Comparison of ENCODE assay signal across 16 cellular contexts in genomic region chr9:125679597-125680189, GRCh38.
"Had no signal": no experiment of that assay in that cellular context is flagged by ENCODE, and none has a peak within 500 bp of the region (broad histone marks: within the 10 kb centered on the region; RNA-seq: fewer than 3 reads in every experiment).

No MANE protein-coding gene starts in this region.

- H3K27ac ChIP-seq: ascending aorta, coronary artery, esophagus squamous epithelium, parathyroid adenoma, spleen, upper lobe of right lung, WERI-Rb-1 had no signal

- H3K9me3 Mint-ChIP-seq: activated naive CD4-positive, alpha-beta T cell treated with anti-CD3 and anti-CD28 coated beads, Interleukin-2, amount 50 U/mL, for 24 hours; activated T-cell treated with anti-CD3 and anti-CD28 coated beads, Interleukin-2, amount 50 U/mL, for 72 hours; immature natural killer cell; naive thymus-derived CD8-positive, alpha-beta T cell; stimulated activated naive B cell treated with anti-CD40 and anti-IgM and Interleukin-4, amounts not matched to agents 10 μg/mL and 1 μg/mL and 100 μg/mL, for 72 hours had no signal

- H3K9me3 ChIP-seq: ascending aorta, esophagus squamous epithelium, spleen, upper lobe of right lung had no signal

- H3K36me3 ChIP-seq: ascending aorta, upper lobe of right lung, WERI-Rb-1 had no signal

- H3K27me3 ChIP-seq: ascending aorta, esophagus squamous epithelium, spleen, upper lobe of right lung had no signal

- H3K4me3 Mint-ChIP-seq: activated naive CD4-positive, alpha-beta T cell treated with anti-CD3 and anti-CD28 coated beads, Interleukin-2, amount 50 U/mL, for 24 hours; activated T-cell treated with anti-CD3 and anti-CD28 coated beads, Interleukin-2, amount 50 U/mL, for 72 hours; immature natural killer cell; naive thymus-derived CD8-positive, alpha-beta T cell; stimulated activated naive B cell treated with anti-CD40 and anti-IgM and Interleukin-4, amounts not matched to agents 10 μg/mL and 1 μg/mL and 100 μg/mL, for 72 hours had no signal

- ATAC-seq: activated T-cell treated with anti-CD3 and anti-CD28 coated beads, Interleukin-2, amount 50 U/mL, for 72 hours; naive thymus-derived CD8-positive, alpha-beta T cell; upper lobe of right lung had no signal

- H3K27ac Mint-ChIP-seq: activated naive CD4-positive, alpha-beta T cell treated with anti-CD3 and anti-CD28 coated beads, Interleukin-2, amount 50 U/mL, for 24 hours; activated T-cell treated with anti-CD3 and anti-CD28 coated beads, Interleukin-2, amount 50 U/mL, for 72 hours; stimulated activated naive B cell treated with anti-CD40 and anti-IgM and Interleukin-4, amounts not matched to agents 10 μg/mL and 1 μg/mL and 100 μg/mL, for 72 hours had no signal

- H3K27me3 Mint-ChIP-seq: activated naive CD4-positive, alpha-beta T cell treated with anti-CD3 and anti-CD28 coated beads, Interleukin-2, amount 50 U/mL, for 24 hours; naive thymus-derived CD8-positive, alpha-beta T cell; stimulated activated naive B cell treated with anti-CD40 and anti-IgM and Interleukin-4, amounts not matched to agents 10 μg/mL and 1 μg/mL and 100 μg/mL, for 72 hours had no signal

- DNase-seq: activated CD4-positive, alpha-beta T cell treated with anti-CD3 and anti-CD28 coated beads, Interleukin-2, amount 50 U/mL, for 4 hours; activated gamma-delta T cell; activated T-cell treated with anti-CD3 and anti-CD28 coated beads, Interleukin-2, amount 50 U/mL, for 72 hours; esophagus squamous epithelium; immature natural killer cell; mesenchymal stem cell; naive thymus-derived CD8-positive, alpha-beta T cell; spleen; stimulated activated CD4-positive, alpha-beta T cell treated with anti-CD3 and anti-CD28 coated beads, Interleukin-4, amount 100 ng/mL, for 4 hours; stimulated activated naive B cell treated with anti-CD40 and anti-IgM and Interleukin-4, amounts not matched to agents 10 μg/mL and 1 μg/mL and 100 μg/mL, for 72 hours; upper lobe of right lung; WERI-Rb-1 had no signal

- H3K4me3 ChIP-seq: ascending aorta, coronary artery, esophagus squamous epithelium, spleen, upper lobe of right lung had no signal
